ENCODE assay signal across 1 cellular context in the genomic region with DNA sequence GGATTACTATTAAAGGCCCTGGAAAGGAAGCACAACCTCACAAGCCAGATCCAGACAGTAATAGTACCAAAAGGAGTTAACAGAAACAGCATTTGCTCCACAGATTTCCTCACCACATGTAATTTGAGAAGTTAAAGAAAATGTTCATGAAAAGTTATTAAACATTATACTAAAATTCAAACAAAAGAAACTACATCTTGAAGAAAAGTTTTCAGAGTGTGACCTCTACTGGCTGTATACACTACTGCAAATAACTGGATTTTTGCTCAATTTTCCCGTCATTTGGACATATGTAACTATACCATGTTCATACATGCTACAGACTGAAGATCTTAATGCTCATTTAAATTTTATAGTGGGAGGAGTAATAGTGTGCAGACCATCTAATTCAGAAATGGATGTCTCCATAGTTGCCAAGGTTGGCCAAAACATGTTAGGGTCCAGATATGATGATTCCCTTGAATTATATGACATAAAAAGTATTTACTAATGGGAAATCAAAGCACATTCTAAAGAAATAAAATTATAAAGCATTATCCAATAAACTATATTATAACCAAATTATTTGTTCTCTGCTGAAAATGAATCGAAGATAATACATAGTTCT.
A peak's percentile ranks its signal among the peaks of the same experiment; 100 is the strongest.
TF ChIP-seq lines count a peak whose summit lies in the region.

No MANE protein-coding gene starts in this region.

TF ChIP-seq in HepG2, 621 proteins besides CTCF, POLR2A, EP300 and RAD21 (continued from another document):
- TF ChIP-seq BCLAF1 (IDR thresholded peaks at IDR 0.05) = no peak
- TF ChIP-seq STAG1 (CRISPR knock-in tag; IDR thresholded peaks at IDR 0.05) = peak; percentile 60
